21 cellular contexts compared by ENCODE assay signal in genomic region chr5:87398981-87399616, GRCh38. TPM values are rescaled to one million over a fixed set of nuclear protein-coding genes. Genes with fewer than 3 reads are reported as not detected.
DNase-seq lines count a peak whose midpoint lies in the region; ATAC-seq, FAIRE-seq and TF ChIP-seq lines count a peak whose summit lies in the region.
"Had no signal": no experiment of that assay in that cellular context is flagged by ENCODE, and none has a peak within 500 bp of the region (broad histone marks: within the 10 kb centered on the region; RNA-seq: fewer than 3 reads in every experiment).

No MANE protein-coding gene starts in this region.

- FAIRE-seq in small intestine (lab: Jason Lieb, UNC) = no peak
- FAIRE-seq: islet of Langerhans had no signal

- no peaks in the 10 kb centered on the region for H3K27me3 Mint-ChIP-seq in activated CD4-positive, alpha-beta memory T cell treated with anti-CD3 and anti-CD28 coated beads, Interleukin-2, amount 10 ng/mL, durations not matched to agents 7 days and 5 days
- no peaks in the 10 kb centered on the region for H3K27me3 Mint-ChIP-seq in activated CD4-positive, alpha-beta memory T cell treated with anti-CD3 and anti-CD28 coated beads for 36 hours

- H3K9me3 ChIP-seq in small intestine (ENCODE audit: control insufficient read depth, low read depth) = no peaks in the 10 kb centered on the region
- H3K9me3 ChIP-seq: ascending aorta, esophagus squamous epithelium had no signal

- POLR2A ChIA-PET in activated CD4-positive, alpha-beta memory T cell treated with anti-CD3 and anti-CD28 coated beads, Interleukin-2, amount 10 ng/mL, durations not matched to agents 7 days and 5 days (lab: Charles Lee) = interaction anchor here (1.3 to 1.7 kb wide), 4 partner anchors 13 to 131 kb away, joined by 3 to 9 read pairs (median 4); partner anchors contain the start of genes CCNH and RASA1
- POLR2A ChIA-PET in activated CD4-positive, alpha-beta memory T cell treated with anti-CD3 and anti-CD28 coated beads for 36 hours (lab: Charles Lee) = no interaction called here

- H3K27ac ChIP-seq in epithelial cell of prostate (peak overlapping the region; percentile 7), small intestine (ENCODE audit: low read depth in 1 of 2, low read length in 1 of 2) (no peak overlapping the region)
- H3K27ac ChIP-seq: PC-9 had no signal

- no peaks in the 10 kb centered on the region for H3K27me3 ChIP-seq in small intestine (ENCODE audit: control insufficient read depth in 2 of 2, insufficient read depth in 2 of 2, low read length in 2 of 2)
- H3K27me3 ChIP-seq: ascending aorta, esophagus squamous epithelium, heart right ventricle, tibial nerve had no signal

- peaks cover 63% of the 10 kb centered on the region for H3K36me3 Mint-ChIP-seq in activated CD4-positive, alpha-beta memory T cell treated with anti-CD3 and anti-CD28 coated beads, Interleukin-2, amount 10 ng/mL, durations not matched to agents 7 days and 5 days (ENCODE audit: low read depth)
- H3K36me3 Mint-ChIP-seq in activated CD4-positive, alpha-beta memory T cell treated with anti-CD3 and anti-CD28 coated beads for 36 hours = peaks cover 54% of the 10 kb centered on the region

- no peak for DNase-seq in activated CD4-positive, alpha-beta memory T cell treated with anti-CD3 and anti-CD28 coated beads, Interleukin-2, amount 10 ng/mL, durations not matched to agents 7 days and 5 days
- no peak for DNase-seq in activated CD4-positive, alpha-beta memory T cell treated with anti-CD3 and anti-CD28 coated beads for 36 hours
- DNase-seq in NCI-H82 treated with DMSO at 0.1 percent for 48 hours (lab: John Stamatoyannopoulos, UW; ENCODE audit: unreplicated experiment) (peak; percentile 65), epithelial cell of prostate (ENCODE audit: low read depth, low spot score) (no peak), small intestine (peak; percentile 64), omental fat pad (ENCODE audit: low spot score) (no peak), T-helper 2 cell (no peak)
- DNase-seq: activated CD4-positive, alpha-beta T cell treated with anti-CD3 and anti-CD28 coated beads, Interleukin-2, amount 50 U/mL, for 4 hours; CD8-positive, alpha-beta T cell; cortex of kidney; esophagus squamous epithelium; heart right ventricle; NCI-H1048; NCI-H524 treated with DMSO at 0.1 percent for 48 hours; PC-9; stimulated activated CD4-positive, alpha-beta T cell treated with anti-CD3 and anti-CD28 coated beads, Interleukin-4, amount 100 ng/mL, for 4 hours had no signal

- no peak overlapping the region for H3K4me3 Mint-ChIP-seq in activated CD4-positive, alpha-beta memory T cell treated with anti-CD3 and anti-CD28 coated beads, Interleukin-2, amount 10 ng/mL, durations not matched to agents 7 days and 5 days
- no peak overlapping the region for H3K4me3 Mint-ChIP-seq in activated CD4-positive, alpha-beta memory T cell treated with anti-CD3 and anti-CD28 coated beads for 36 hours
- H3K4me3 Mint-ChIP-seq: CD8-positive, alpha-beta T cell had no signal

- TF ChIP-seq CTCF in omental fat pad (IDR thresholded peaks at IDR 0.05) = no peak

- H3K27ac Mint-ChIP-seq in activated CD4-positive, alpha-beta memory T cell treated with anti-CD3 and anti-CD28 coated beads, Interleukin-2, amount 10 ng/mL, durations not matched to agents 7 days and 5 days = peak overlapping the region; percentile 49
- H3K27ac Mint-ChIP-seq in activated CD4-positive, alpha-beta memory T cell treated with anti-CD3 and anti-CD28 coated beads for 36 hours = no peak overlapping the region
- H3K27ac Mint-ChIP-seq: activated T-helper 2 cell treated with anti-CD3 and anti-CD28 coated beads, Interferon-gamma antibody, Interleukin-2, Interleukin-4, amounts not matched to agents 10 μg/mL and 5 μg/mL and 100 μg/mL, durations not matched to agents 14 hours and 24 hours and 36 hours; CD8-positive, alpha-beta T cell had no signal

- H3K36me3 ChIP-seq in small intestine (ENCODE audit: control insufficient read depth in 2 of 2, insufficient read depth in 2 of 2, low read length in 2 of 2) = peaks cover 7% of the 10 kb centered on the region in 2 donors

- no peak overlapping the region for H3K4me3 ChIP-seq in small intestine (ENCODE audit: low read depth in 1 of 2, low read length in 2 of 2)
- H3K4me3 ChIP-seq: ascending aorta, esophagus squamous epithelium, heart right ventricle, PC-9, tibial nerve had no signal

- H3K4me1 Mint-ChIP-seq in activated CD4-positive, alpha-beta memory T cell treated with anti-CD3 and anti-CD28 coated beads, Interleukin-2, amount 10 ng/mL, durations not matched to agents 7 days and 5 days = peaks cover 22% of the 10 kb centered on the region
- H3K4me1 Mint-ChIP-seq in activated CD4-positive, alpha-beta memory T cell treated with anti-CD3 and anti-CD28 coated beads for 36 hours (ENCODE audit: low read depth) = peaks cover 25% of the 10 kb centered on the region

- H3K9me3 Mint-ChIP-seq in activated CD4-positive, alpha-beta memory T cell treated with anti-CD3 and anti-CD28 coated beads, Interleukin-2, amount 10 ng/mL, durations not matched to agents 7 days and 5 days = no peaks in the 10 kb centered on the region
- no peaks in the 10 kb centered on the region for H3K9me3 Mint-ChIP-seq in activated CD4-positive, alpha-beta memory T cell treated with anti-CD3 and anti-CD28 coated beads for 36 hours
- H3K9me3 Mint-ChIP-seq: activated T-helper 2 cell treated with anti-CD3 and anti-CD28 coated beads, Interferon-gamma antibody, Interleukin-2, Interleukin-4, amounts not matched to agents 10 μg/mL and 5 μg/mL and 100 μg/mL, durations not matched to agents 14 hours and 24 hours and 36 hours; CD8-positive, alpha-beta T cell had no signal

- CTCF ChIA-PET in activated CD4-positive, alpha-beta memory T cell treated with anti-CD3 and anti-CD28 coated beads, Interleukin-2, amount 10 ng/mL, durations not matched to agents 7 days and 5 days (lab: Charles Lee) = interaction anchor here (1.0 to 3.9 kb wide), 9 partner anchors 8 to 518 kb away, joined by 3 to 23 read pairs (median 8); partner anchors contain the start of gene CCNH
- CTCF ChIA-PET in activated CD4-positive, alpha-beta memory T cell treated with anti-CD3 and anti-CD28 coated beads for 36 hours (lab: Charles Lee) = interaction anchor here (0.7 to 3.4 kb wide), 17 partner anchors 13 to 919 kb away, joined by 3 to 27 read pairs (median 5); partner anchors contain the start of gene CCNH

- 31 to 74% (median 47%) methylated on average over 5 of the region's 5 CpGs for WGBS in small intestine, 3 donors

- no peaks in the 10 kb centered on the region for H3K4me1 ChIP-seq in small intestine (ENCODE audit: control insufficient read depth in 2 of 2, insufficient read depth in 1 of 2, low read depth in 1 of 2, low read length in 1 of 2)

- intact Hi-C loops in activated CD4-positive, alpha-beta memory T cell treated with anti-CD3 and anti-CD28 coated beads for 36 hours (cut with micrococcal nuclease) = no loop called here

- ATAC-seq in HG03025 (IDR thresholded peaks at IDR 0.05; ENCODE audit: low FRiP score, unreplicated experiment) (no peak), omental fat pad (ENCODE audit: low FRiP score) (no peak)
- ATAC-seq: CD8-positive, alpha-beta T cell had no signal

RNA-seq across cellular contexts. Expression of gene CCNH, which starts 13.6 kb away (rescaled TPM):
- 10 to 100 TPM; 55.7 to 60.4 TPM for total RNA-seq in activated CD4-positive, alpha-beta memory T cell treated with anti-CD3 and anti-CD28 coated beads, Interleukin-2, amount 10 ng/mL, durations not matched to agents 7 days and 5 days
- total RNA-seq in activated CD4-positive, alpha-beta memory T cell treated with anti-CD3 and anti-CD28 coated beads for 36 hours = 10 to 100 TPM; 65.8 to 72.7 TPM
- 10 to 100 TPM; 32.2 to 54.3 (median 36.8) TPM for polyA plus RNA-seq in small intestine
- 100 to 1,000 TPM; 191 to 370 (median 240) TPM for total RNA-seq in omental fat pad

Comparison
In these comparisons a context has a peak if more than half of its experiments do, and no peak if none do; other contexts are left out.
1. DNase-seq: peak in NCI-H82 treated with DMSO at 0.1 percent for 48 hours (single experiment) and small intestine (single experiment); none in activated CD4-positive, alpha-beta memory T cell treated with anti-CD3 and anti-CD28 coated beads, Interleukin-2, amount 10 ng/mL, durations not matched to agents 7 days and 5 days (single experiment), activated CD4-positive, alpha-beta memory T cell treated with anti-CD3 and anti-CD28 coated beads for 36 hours (single experiment), epithelial cell of prostate (single experiment), omental fat pad (single experiment) and T-helper 2 cell (0 of 5).